27 cellular contexts compared by ENCODE assay signal in the genomic region with DNA sequence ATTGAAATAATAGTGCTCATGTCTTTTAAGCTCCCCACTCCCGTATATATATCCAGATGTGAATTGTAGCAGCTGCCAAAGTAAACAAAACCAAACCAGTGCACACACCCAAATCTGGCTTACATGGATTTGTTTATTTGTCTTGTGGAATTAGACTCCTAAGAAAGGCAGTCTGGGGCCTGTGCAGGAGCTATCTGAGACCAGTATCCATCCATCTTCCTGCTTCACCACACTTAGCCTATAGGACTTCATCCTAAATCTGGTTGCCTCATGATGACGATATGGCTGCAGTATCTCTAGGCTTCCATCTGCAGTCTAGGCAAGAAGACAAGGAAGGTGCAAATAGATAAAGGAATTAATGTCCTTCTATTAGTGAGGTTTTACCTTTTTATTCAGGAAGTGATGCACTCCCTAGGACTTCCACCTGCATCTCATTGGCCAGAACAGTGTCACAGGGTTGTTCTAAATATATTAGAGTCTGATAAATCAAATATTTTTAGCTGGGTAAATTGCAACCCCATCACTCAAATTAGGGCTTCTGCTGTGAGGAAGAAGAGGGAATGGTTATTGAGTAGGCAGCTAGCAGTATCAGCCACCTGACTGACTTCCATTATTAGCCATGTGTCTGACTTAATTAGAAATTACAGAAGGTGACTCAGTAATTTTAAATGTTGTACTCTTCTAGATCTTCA. TPM values are rescaled to one million over a fixed set of nuclear protein-coding genes. Genes with fewer than 3 reads are reported as not detected.
DNase-seq lines count a peak whose midpoint lies in the region; ATAC-seq and TF ChIP-seq lines count a peak whose summit lies in the region.
"Had no signal": no experiment of that assay in that cellular context is flagged by ENCODE, and none has a peak within 500 bp of the region (broad histone marks: within the 10 kb centered on the region; RNA-seq: fewer than 3 reads in every experiment).

No MANE protein-coding gene starts in this region.

- POLR2A ChIA-PET in IMR-90 (lab: Charles Lee; ENCODE audit: unreplicated experiment): no interaction called here
- POLR2A ChIA-PET in GM10248 (lab: Yijun Ruan, JAX): no interaction called here

- H3K79me1 ChIP-seq in IMR-90 (ENCODE audit: low read depth in 1 of 2, low read length in 2 of 2): no peaks in the 10 kb centered on the region

- no peak for TF ChIP-seq RAD21 in IMR-90 (IDR thresholded peaks at IDR 0.05; ENCODE audit: low read length)

- H3K56ac ChIP-seq in IMR-90 (ENCODE audit: extremely low read depth, insufficient read depth, low read length): no peak overlapping the region

- no peak overlapping the region for H4K91ac ChIP-seq in IMR-90 (ENCODE audit: insufficient read depth, low read depth, low read length)

- ATAC-seq in IMR-90 (ENCODE audit: low read depth) (no peak), HG03097 (IDR thresholded peaks at IDR 0.05; ENCODE audit: low FRiP score, unreplicated experiment) (no peak)
- ATAC-seq: left lung; stimulated activated naive CD8-positive, alpha-beta T cell treated with anti-CD3 and anti-CD28 coated beads, Interleukin-15, Interleukin-2, amounts not matched to agents 100 U/mL and 50 U/mL, for 24 hours had no signal

- no peak overlapping the region for H2AK5ac ChIP-seq in IMR-90 (ENCODE audit: low read depth, low read length)

- BruUV-seq in IMR-90 (replicated peaks; lab: Mats Ljungman, UMichigan): no TSS peak

- in situ Hi-C loops in IMR-90 (cut with MboI; ENCODE audit: low sequenced_read_pairs): no loop called here

- H2BK5ac ChIP-seq in IMR-90 (ENCODE audit: low read depth, low read length, poor library complexity, severe bottlenecking): no peak overlapping the region

- no peak overlapping the region for H2AFZ ChIP-seq in IMR-90 (replicated peaks; ENCODE audit: low read length, poor library complexity)
- H2AFZ ChIP-seq: neural progenitor cell, parathyroid adenoma, PC-9 had no signal

- intact Hi-C loops in IMR-90 (cut with micrococcal nuclease): no loop called here

- WGBS in IMR-90 (ENCODE audit: extremely low coverage in 2 of 2, insufficient read length in 1 of 2), 2 experiments: no CpG with 5 or more reads among the region's 2 CpGs

- H3K18ac ChIP-seq in IMR-90 (ENCODE audit: low read depth, low read length): no peak overlapping the region

- H3K4me3 ChIP-seq in IMR-90 (ENCODE audit: insufficient read depth, low read depth, low read length): no peak overlapping the region
- no peak overlapping the region for H3K4me3 ChIP-seq in effector memory CD4-positive, alpha-beta T cell (ENCODE audit: insufficient read depth, low read depth, low read length, poor library complexity, severe bottlenecking)
- H3K4me3 ChIP-seq: left lung, neural progenitor cell, PC-9 had no signal

- H3K14ac ChIP-seq in IMR-90 (replicated peaks; ENCODE audit: low read depth, low read length): no peak overlapping the region

- CTCF ChIA-PET in IMR-90 (lab: Yijun Ruan, JAX): interaction anchor here (1.1 kb wide), 1 partner anchor 9 kb away, joined by 3 read pairs; no protein-coding TSS in a partner anchor
- CTCF ChIA-PET in GM10248 (lab: Yijun Ruan, JAX): interaction anchor here (1.2 to 1.5 kb wide), 2 partner anchors 8 to 11 kb away, joined by 3 to 4 read pairs; no protein-coding TSS in a partner anchor

- peaks cover 27% of the 10 kb centered on the region for H3K27me3 ChIP-seq in IMR-90 (ENCODE audit: control insufficient read depth, insufficient read depth, low read length)
- H3K27me3 ChIP-seq in effector memory CD4-positive, alpha-beta T cell (replicated peaks; ENCODE audit: control insufficient read depth, insufficient read depth, low read length, poor library complexity, severe bottlenecking): no peaks in the 10 kb centered on the region

- no peaks in the 10 kb centered on the region for H3K36me3 ChIP-seq in IMR-90 (ENCODE audit: control insufficient read depth, insufficient read depth, low read length)
- no peaks in the 10 kb centered on the region for H3K36me3 ChIP-seq in effector memory CD4-positive, alpha-beta T cell (ENCODE audit: control insufficient read depth, insufficient read depth, low read length)
- H3K36me3 ChIP-seq: left lung, neural progenitor cell had no signal

- no peak overlapping the region for H3K4ac ChIP-seq in IMR-90 (ENCODE audit: low read depth, low read length)

- H3K9me1 ChIP-seq in IMR-90 (ENCODE audit: insufficient read depth, low read length): no peaks in the 10 kb centered on the region

- no peak for TF ChIP-seq POLR2A in IMR-90 (IDR thresholded peaks at IDR 0.05; ENCODE audit: low read depth, low read length)

- H3K9ac ChIP-seq in IMR-90 (ENCODE audit: low read depth, low read length): no peak overlapping the region
- H3K9ac ChIP-seq: neural progenitor cell, parathyroid adenoma had no signal

- DNase-seq in NCI-H748 (lab: John Stamatoyannopoulos, UW; ENCODE audit: unreplicated experiment) (peak; percentile 64), NCI-H748 treated with DMSO at 0.1 percent for 48 hours (lab: John Stamatoyannopoulos, UW) (no peak), IMR-90 (peak; percentile 3), caudate nucleus (lab: John Stamatoyannopoulos, UW) (peak in 8 of 61 donors; percentile 27 to 81 (median 43)), left kidney (ENCODE audit: low read depth, low spot score) (peak; percentile 18), GM10248 (ENCODE audit: extremely low spot score) (no peak)
- no peak for DNase-seq in effector memory CD4-positive, alpha-beta T cell
- DNase-seq: activated CD4-positive, alpha-beta memory T cell treated with anti-CD3 and anti-CD28 coated beads for 36 hours; activated CD4-positive, CD25-positive, alpha-beta regulatory T cell treated with anti-CD3 and anti-CD28 coated beads, Interleukin-2, amount 50 U/mL, for 72 hours; activated CD8-positive, alpha-beta memory T cell treated with anti-CD3 and anti-CD28 coated beads, Interleukin-2, amount 50 U/mL, for 4 hours; activated naive CD4-positive, alpha-beta T cell treated with Interleukin-2 at 50 U/mL for 16 hours; GF-D8; KG1; left lung; MM.1S; NCI-H2107; NK-92 treated with Interleukin-12 subunit alpha and Interleukin-12 subunit beta, amount 100 ng/mL, for 24 hours; stimulated activated CD4-positive, alpha-beta T cell treated with anti-CD3 and anti-CD28 coated beads, Interleukin-2, amount 100 ng/mL, for 24 hours; stimulated activated naive CD8-positive, alpha-beta T cell treated with anti-CD3 and anti-CD28 coated beads, Interleukin-15, Interleukin-2, amounts not matched to agents 100 U/mL and 50 U/mL, for 24 hours had no signal

- no peak overlapping the region for H4K8ac ChIP-seq in IMR-90 (ENCODE audit: low read depth in 2 of 2, low read length in 2 of 2)

- H3K4me2 ChIP-seq in IMR-90 (ENCODE audit: low read depth, low read length): no peak overlapping the region
- H3K4me2 ChIP-seq: neural progenitor cell, PC-9 had no signal

- no peak overlapping the region for H2BK20ac ChIP-seq in IMR-90 (ENCODE audit: low read depth, low read length)

- H2BK15ac ChIP-seq in IMR-90 (ENCODE audit: low read depth, low read length): no peak overlapping the region

- H2BK120ac ChIP-seq in IMR-90 (ENCODE audit: low read depth, low read length): no peak overlapping the region

- no peaks in the 10 kb centered on the region for H3K4me1 ChIP-seq in IMR-90 (ENCODE audit: control insufficient read depth, insufficient read depth, low read length)
- H3K4me1 ChIP-seq in effector memory CD4-positive, alpha-beta T cell (ENCODE audit: control insufficient read depth, insufficient read depth, low read length, poor library complexity, severe bottlenecking): no peaks in the 10 kb centered on the region
- H3K4me1 ChIP-seq: parathyroid adenoma had no signal

- dilution Hi-C loops in IMR-90 (cut with HindIII; ENCODE audit: low sequenced_read_pairs, unreplicated experiment): no loop called here

- TF ChIP-seq CTCF in IMR-90 (conservative IDR thresholded peaks at IDR 0.05; ENCODE audit: low read depth, low read length) (no peak), GM10248 (IDR thresholded peaks at IDR 0.05; ENCODE audit: control extremely low read depth, extremely low read depth, low read depth, missing control alignments) (no peak)

- H3K23ac ChIP-seq in IMR-90 (ENCODE audit: low read depth, low read length): no peak overlapping the region

- H2AK9ac ChIP-seq in IMR-90 (replicated peaks; ENCODE audit: low read depth, low read length, poor library complexity): no peak overlapping the region

- no peaks in the 10 kb centered on the region for H4K20me1 ChIP-seq in IMR-90 (ENCODE audit: insufficient read depth, low read length)

- no peak overlapping the region for H4K5ac ChIP-seq in IMR-90 (ENCODE audit: low read depth, low read length)

- no peaks in the 10 kb centered on the region for H3K9me3 ChIP-seq in IMR-90 (ENCODE audit: control insufficient read depth, insufficient read depth, low read length)
- H3K9me3 ChIP-seq in effector memory CD4-positive, alpha-beta T cell (ENCODE audit: control insufficient read depth, low read length): no peaks in the 10 kb centered on the region
- H3K9me3 ChIP-seq: left lung had no signal

- H3K27ac ChIP-seq in IMR-90 (ENCODE audit: insufficient read depth, low read length): no peak overlapping the region
- peak overlapping the region; percentile 39 for H3K27ac ChIP-seq in caudate nucleus (ENCODE audit: low read depth, low read length)
- no peak overlapping the region for H3K27ac ChIP-seq in effector memory CD4-positive, alpha-beta T cell (ENCODE audit: insufficient read depth, low read length, poor library complexity, severe bottlenecking)
- H3K27ac ChIP-seq: left lung, neural progenitor cell, parathyroid adenoma, PC-9 had no signal

TF ChIP-seq in IMR-90, 13 proteins besides CTCF, POLR2A, EP300 and RAD21 (continues in another document):
- TF ChIP-seq, protein P1, sequence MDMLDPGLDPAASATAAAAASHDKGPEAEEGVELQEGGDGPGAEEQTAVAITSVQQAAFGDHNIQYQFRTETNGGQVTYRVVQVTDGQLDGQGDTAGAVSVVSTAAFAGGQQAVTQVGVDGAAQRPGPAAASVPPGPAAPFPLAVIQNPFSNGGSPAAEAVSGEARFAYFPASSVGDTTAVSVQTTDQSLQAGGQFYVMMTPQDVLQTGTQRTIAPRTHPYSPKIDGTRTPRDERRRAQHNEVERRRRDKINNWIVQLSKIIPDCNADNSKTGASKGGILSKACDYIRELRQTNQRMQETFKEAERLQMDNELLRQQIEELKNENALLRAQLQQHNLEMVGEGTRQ (IDR thresholded peaks at IDR 0.05; ENCODE audit: low read depth, low read length): no peak
- TF ChIP-seq NFE2L2 (IDR thresholded peaks at IDR 0.05; ENCODE audit: low read depth, low read length): no peak

RNA-seq across cellular contexts. Expression of gene WIPF3, which starts 6.0 kb away (rescaled TPM):
- not detected in 2 replicates for total RNA-seq in IMR-90 (2012; rRNA removed)
- not detected in 2 replicates for polyA plus RNA-seq in IMR-90 (2012; rRNA removed)
- polyA plus RNA-seq in IMR-90 (2012; cell fraction: cytosol; rRNA removed): not detected in 2 replicates
- not detected in 2 replicates for polyA plus RNA-seq in IMR-90 (2012; cell fraction: nucleus; rRNA removed; ENCODE audit: low replicate concordance)
- total RNA-seq: activated CD4-positive, alpha-beta memory T cell treated with anti-CD3 and anti-CD28 coated beads for 36 hours; activated T-helper 1 cell treated with anti-CD3 and anti-CD28 coated beads, Interleukin-12 subunit alpha, Interleukin-12 subunit beta, Interleukin-2, Interleukin-4 antibody, amounts not matched to agents 30 ng/mL and 10 ng/mL and 1 ng/mL, durations not matched to agents 14 hours and 24 hours and 36 hours; dermis microvascular lymphatic vessel endothelial cell; T-helper 2 cell treated with Interferon-gamma antibody and Interleukin-4, amounts not matched to agents 100 ng/mL and 5 ng/mL, for 36 hours had no signal
- polyA plus RNA-seq: CD14-positive monocyte had no signal

Comparison
In these comparisons a context has a peak if more than half of its experiments do, and no peak if none do; other contexts are left out.
1. DNase-seq: peak in NCI-H748 (single experiment), IMR-90 (single experiment) and left kidney (single experiment); none in NCI-H748 treated with DMSO at 0.1 percent for 48 hours (single experiment), GM10248 (single experiment) and effector memory CD4-positive, alpha-beta T cell (0 of 3).